ENCODE assay signal across 8 cellular contexts in genomic region chr4:99947190-99947578, GRCh38. TPM values are rescaled to one million over a fixed set of nuclear protein-coding genes. Genes with fewer than 3 reads are reported as not detected.
DNase-seq lines count a peak whose midpoint lies in the region; ATAC-seq and TF ChIP-seq lines count a peak whose summit lies in the region.

No MANE protein-coding gene starts in this region.

- no peaks in the 10 kb centered on the region for H3K9me3 ChIP-seq in ES-I3 (ENCODE audit: control insufficient read depth, insufficient read depth, low read length)
- no peaks in the 10 kb centered on the region for H3K9me3 ChIP-seq in esophagus muscularis mucosa
- H3K9me3 ChIP-seq in prostate gland: no peaks in the 10 kb centered on the region

- H3K4me3 ChIP-seq in esophagus muscularis mucosa (peak overlapping the region; percentile 91 to 99 (median 96)), prostate gland (peak overlapping the region; percentile 84 to 92)

- H3K36me3 ChIP-seq in ES-I3 (ENCODE audit: insufficient read depth, low read length) (peaks cover 6% of the 10 kb centered on the region), esophagus muscularis mucosa (peaks cover 0 to 8% (median 2%) of the 10 kb centered on the region in 4 donors), prostate gland (no peaks in the 10 kb centered on the region)

- intact Hi-C loops in esophagus muscularis mucosa (cut with DNase I): loop anchor here (2.0 to 10.0 kb wide), 3 partner anchors 52 to 222 kb away; partner anchors contain the start of genes DAPP1 and LAMTOR3
- intact Hi-C loops in prostate gland (cut with DNase I): loop anchor here (2.0 kb wide), 1 partner anchor 58 kb away; no protein-coding TSS in a partner anchor

- 26% methylated on average over 8 of the region's 8 CpGs for WGBS in esophagus muscularis mucosa
- 18% methylated on average over 8 of the region's 8 CpGs for WGBS in prostate gland

- DNase-seq in RKO (ENCODE audit: low spot score): peak; percentile 16
- DNase-seq in esophagus muscularis mucosa (ENCODE audit: extremely low spot score): no peak
- DNase-seq in prostate gland (ENCODE audit: low spot score): no peak
- no peak for DNase-seq in epidermal melanocyte (ENCODE audit: insufficient read length, low spot score)
- no peak for DNase-seq in T1000 (lab: John Stamatoyannopoulos, UW)
- DNase-seq in midbrain (lab: John Stamatoyannopoulos, UW): no peak

- TF ChIP-seq CTCF in esophagus muscularis mucosa (IDR thresholded peaks at IDR 0.05) (no peak), prostate gland (IDR thresholded peaks at IDR 0.05) (no peak)

- H3K9ac ChIP-seq in ES-I3 (ENCODE audit: low read depth, low read length): peak overlapping the region; percentile 95

- ATAC-seq in HG03045 (IDR thresholded peaks at IDR 0.05; ENCODE audit: unreplicated experiment): no peak

- TF ChIP-seq EP300 in esophagus muscularis mucosa (IDR thresholded peaks at IDR 0.05): no peak

- no peak for TF ChIP-seq POLR2A in esophagus muscularis mucosa (IDR thresholded peaks at IDR 0.05; ENCODE audit: low read depth)
- TF ChIP-seq POLR2A in prostate gland (IDR thresholded peaks at IDR 0.05): no peak

- H3K27me3 ChIP-seq in esophagus muscularis mucosa (no peaks in the 10 kb centered on the region), prostate gland (replicated peaks; ENCODE audit: insufficient read depth) (no peaks in the 10 kb centered on the region)

- peak overlapping the region; percentile 93 to 98 (median 97) for H3K27ac ChIP-seq in esophagus muscularis mucosa (replicated peaks in 1 of 4)
- H3K27ac ChIP-seq in prostate gland: peak overlapping the region; percentile 95 to 97

- H3K4me1 ChIP-seq in ES-I3 (ENCODE audit: insufficient read depth, low read length) (peaks cover 11% of the 10 kb centered on the region), esophagus muscularis mucosa (peaks cover 53 to 71% (median 67%) of the 10 kb centered on the region in 4 donors), prostate gland (replicated peaks) (peaks cover 5% of the 10 kb centered on the region)

RNA-seq across cellular contexts. Expression of gene DNAJB14, which starts 0.8 kb away (rescaled TPM):
- total RNA-seq in esophagus muscularis mucosa (10 to 100 TPM; 21.2 to 40.0 (median 33.6) TPM), prostate gland (10 to 100 TPM; 23.3 to 27.4 TPM)

RNA-seq across cellular contexts. Expression of gene H2AZ1, which starts 2.9 kb away (rescaled TPM):
- total RNA-seq in esophagus muscularis mucosa: 100 to 1,000 TPM; 173 to 247 (median 195) TPM
- 100 to 1,000 TPM; 148 to 157 TPM for total RNA-seq in prostate gland

RNA-seq across cellular contexts. Expression of gene LAMTOR3, which starts 53.0 kb away (rescaled TPM):
- total RNA-seq in esophagus muscularis mucosa (10 to 100 TPM; 22.6 to 50.3 (median 44.5) TPM), prostate gland (10 to 100 TPM; 51.6 to 78.7 TPM)
